In genomic region chr20:57586370-57586793, GRCh38 we compare ENCODE assay signal across 1 cellular context.
TF ChIP-seq lines count a peak whose summit lies in the region.

No MANE protein-coding gene starts in this region.

TF ChIP-seq in HepG2, 621 proteins besides CTCF, POLR2A, EP300 and RAD21 (continued from another document):
- TF ChIP-seq ZNF24 (IDR thresholded peaks at IDR 0.05) (no peak), NFKBIZ (CRISPR knock-in tag; IDR thresholded peaks at IDR 0.05) (no peak), ZNF652 (CRISPR knock-in tag; IDR thresholded peaks at IDR 0.05; ENCODE audit: borderline replicate concordance, low read depth) (no peak), SRSF1 (optimal IDR thresholded peaks at IDR 0.05; ENCODE audit: low read depth, low read length) (no peak), KDM4B (CRISPR knock-in tag; IDR thresholded peaks at IDR 0.05) (0 out of 2 replicates have a peak, but pooled peaks have one; percentile 58), ZNF639 (CRISPR knock-in tag; conservative IDR thresholded peaks at IDR 0.05) (no peak), ZBTB43 (CRISPR knock-in tag; conservative IDR thresholded peaks at IDR 0.05) (0 out of 2 replicates have a peak, but pooled peaks have one; percentile 43), AKNA (CRISPR knock-in tag; IDR thresholded peaks at IDR 0.05; ENCODE audit: borderline replicate concordance) (no peak), PPARG (CRISPR knock-in tag; conservative IDR thresholded peaks at IDR 0.05) (no peak), ZC3H13 (CRISPR knock-in tag; IDR thresholded peaks at IDR 0.05) (no peak), ZSCAN5A (CRISPR knock-in tag; IDR thresholded peaks at IDR 0.05; ENCODE audit: borderline replicate concordance) (0 out of 2 replicates have a peak, but pooled peaks have one; percentile 24), ZNF143 (CRISPR knock-in tag; IDR thresholded peaks at IDR 0.05) (peak; percentile 62; the same call in 1 of the 2 replicates), CSRNP2 (CRISPR knock-in tag; conservative IDR thresholded peaks at IDR 0.05; ENCODE audit: low read depth) (no peak), ZNF878 (CRISPR knock-in tag; IDR thresholded peaks at IDR 0.05) (no peak), ZNF280B (CRISPR knock-in tag; IDR thresholded peaks at IDR 0.05; ENCODE audit: borderline replicate concordance) (no peak; the same call in 1 of the 2 replicates), NFE2 (CRISPR knock-in tag; IDR thresholded peaks at IDR 0.05) (no peak), PCBP2 (optimal IDR thresholded peaks at IDR 0.05; ENCODE audit: low read depth, low read length, poor library complexity, severe bottlenecking) (no peak), RFX5 (IDR thresholded peaks at IDR 0.05; ENCODE audit: low read depth, low read length) (no peak), ZNF343 (CRISPR knock-in tag; IDR thresholded peaks at IDR 0.05) (no peak), GATAD1 (CRISPR knock-in tag; IDR thresholded peaks at IDR 0.05) (no peak), PHF21A (CRISPR knock-in tag; IDR thresholded peaks at IDR 0.05) (no peak), ZSCAN22 (CRISPR knock-in tag; IDR thresholded peaks at IDR 0.05) (no peak), TCF12 (IDR thresholded peaks at IDR 0.05) (no peak), TCF12 (CRISPR knock-in tag; IDR thresholded peaks at IDR 0.05) (no peak), SMARCE1 (IDR thresholded peaks at IDR 0.05; ENCODE audit: borderline replicate concordance) (no peak), ZNF275 (CRISPR knock-in tag; IDR thresholded peaks at IDR 0.05; ENCODE audit: borderline replicate concordance) (no peak), ZNF142 (CRISPR knock-in tag; IDR thresholded peaks at IDR 0.05) (no peak)
